1 cellular context compared by ENCODE assay signal in the genomic region with DNA sequence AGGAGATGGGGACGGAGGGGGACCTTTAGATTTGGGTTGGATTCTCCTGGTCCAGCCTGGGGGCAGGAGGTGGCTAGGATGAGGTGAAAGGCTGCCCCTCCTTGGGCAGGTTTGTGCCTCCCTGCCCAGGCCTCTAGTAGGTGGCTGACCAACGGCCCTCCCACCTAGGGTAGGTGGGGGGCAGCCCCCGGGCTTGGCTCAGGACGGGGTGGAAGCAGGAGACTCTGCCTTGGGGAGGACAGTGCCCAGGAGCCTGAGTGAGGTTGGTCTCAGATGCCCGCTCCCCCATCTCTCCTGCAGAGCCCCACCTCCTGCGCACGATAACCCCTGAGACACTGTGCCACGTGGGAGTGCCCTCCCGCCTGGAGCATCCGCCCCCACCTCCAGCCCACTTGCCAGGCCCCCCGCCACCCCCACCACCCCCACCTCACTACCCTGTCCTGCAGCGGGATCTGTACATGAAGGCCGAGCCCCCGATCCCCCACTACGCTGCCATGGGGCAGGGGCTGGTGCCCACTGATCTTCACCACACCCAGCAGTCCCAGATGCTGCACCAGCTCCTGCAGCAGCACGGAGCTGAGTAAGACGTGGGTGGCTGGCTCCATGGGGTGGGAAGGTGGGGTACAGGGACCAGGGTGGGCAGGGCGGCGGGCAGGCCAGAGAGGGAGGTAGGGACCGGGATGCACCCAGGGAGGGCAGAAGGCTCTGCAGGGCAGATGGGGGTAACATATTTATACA.
A peak's percentile ranks its signal among the peaks of the same experiment; 100 is the strongest.
TF ChIP-seq lines count a peak whose summit lies in the region.

No MANE protein-coding gene starts in this region.

TF ChIP-seq in HepG2, 621 proteins besides CTCF, POLR2A, EP300 and RAD21:
- TF ChIP-seq, protein P1, sequence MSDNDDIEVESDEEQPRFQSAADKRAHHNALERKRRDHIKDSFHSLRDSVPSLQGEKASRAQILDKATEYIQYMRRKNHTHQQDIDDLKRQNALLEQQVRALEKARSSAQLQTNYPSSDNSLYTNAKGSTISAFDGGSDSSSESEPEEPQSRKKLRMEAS (IDR thresholded peaks at IDR 0.05) = 0 out of 2 replicates have a peak, but pooled peaks have one; percentile 9
- TF ChIP-seq ZNF121 (CRISPR knock-in tag; IDR thresholded peaks at IDR 0.05) (no peak), ZNF558 (CRISPR knock-in tag; IDR thresholded peaks at IDR 0.05; ENCODE audit: borderline replicate concordance) (no peak), RCOR2 (CRISPR knock-in tag; IDR thresholded peaks at IDR 0.05) (0 out of 2 replicates have a peak, but pooled peaks have one; percentile 3), SP5 (CRISPR knock-in tag; IDR thresholded peaks at IDR 0.05; ENCODE audit: borderline replicate concordance, low read depth) (0 out of 2 replicates have a peak, but pooled peaks have one; percentile 0), ZNF17 (CRISPR knock-in tag; IDR thresholded peaks at IDR 0.05) (no peak)
- TF ChIP-seq, protein P2, sequence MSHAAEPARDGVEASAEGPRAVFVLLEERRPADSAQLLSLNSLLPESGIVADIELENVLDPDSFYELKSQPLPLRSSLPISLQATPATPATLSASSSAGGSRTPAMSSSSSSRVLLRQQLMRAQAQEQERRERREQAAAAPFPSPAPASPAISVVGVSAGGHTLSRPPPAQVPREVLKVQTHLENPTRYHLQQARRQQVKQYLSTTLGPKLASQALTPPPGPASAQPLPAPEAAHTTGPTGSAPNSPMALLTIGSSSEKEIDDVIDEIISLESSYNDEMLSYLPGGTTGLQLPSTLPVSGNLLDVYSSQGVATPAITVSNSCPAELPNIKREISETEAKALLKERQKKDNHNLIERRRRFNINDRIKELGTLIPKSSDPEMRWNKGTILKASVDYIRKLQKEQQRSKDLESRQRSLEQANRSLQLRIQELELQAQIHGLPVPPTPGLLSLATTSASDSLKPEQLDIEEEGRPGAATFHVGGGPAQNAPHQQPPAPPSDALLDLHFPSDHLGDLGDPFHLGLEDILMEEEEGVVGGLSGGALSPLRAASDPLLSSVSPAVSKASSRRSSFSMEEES (CRISPR knock-in tag; IDR thresholded peaks at IDR 0.05) = 0 out of 2 replicates have a peak, but pooled peaks have one; percentile 0
- TF ChIP-seq, protein P3, sequence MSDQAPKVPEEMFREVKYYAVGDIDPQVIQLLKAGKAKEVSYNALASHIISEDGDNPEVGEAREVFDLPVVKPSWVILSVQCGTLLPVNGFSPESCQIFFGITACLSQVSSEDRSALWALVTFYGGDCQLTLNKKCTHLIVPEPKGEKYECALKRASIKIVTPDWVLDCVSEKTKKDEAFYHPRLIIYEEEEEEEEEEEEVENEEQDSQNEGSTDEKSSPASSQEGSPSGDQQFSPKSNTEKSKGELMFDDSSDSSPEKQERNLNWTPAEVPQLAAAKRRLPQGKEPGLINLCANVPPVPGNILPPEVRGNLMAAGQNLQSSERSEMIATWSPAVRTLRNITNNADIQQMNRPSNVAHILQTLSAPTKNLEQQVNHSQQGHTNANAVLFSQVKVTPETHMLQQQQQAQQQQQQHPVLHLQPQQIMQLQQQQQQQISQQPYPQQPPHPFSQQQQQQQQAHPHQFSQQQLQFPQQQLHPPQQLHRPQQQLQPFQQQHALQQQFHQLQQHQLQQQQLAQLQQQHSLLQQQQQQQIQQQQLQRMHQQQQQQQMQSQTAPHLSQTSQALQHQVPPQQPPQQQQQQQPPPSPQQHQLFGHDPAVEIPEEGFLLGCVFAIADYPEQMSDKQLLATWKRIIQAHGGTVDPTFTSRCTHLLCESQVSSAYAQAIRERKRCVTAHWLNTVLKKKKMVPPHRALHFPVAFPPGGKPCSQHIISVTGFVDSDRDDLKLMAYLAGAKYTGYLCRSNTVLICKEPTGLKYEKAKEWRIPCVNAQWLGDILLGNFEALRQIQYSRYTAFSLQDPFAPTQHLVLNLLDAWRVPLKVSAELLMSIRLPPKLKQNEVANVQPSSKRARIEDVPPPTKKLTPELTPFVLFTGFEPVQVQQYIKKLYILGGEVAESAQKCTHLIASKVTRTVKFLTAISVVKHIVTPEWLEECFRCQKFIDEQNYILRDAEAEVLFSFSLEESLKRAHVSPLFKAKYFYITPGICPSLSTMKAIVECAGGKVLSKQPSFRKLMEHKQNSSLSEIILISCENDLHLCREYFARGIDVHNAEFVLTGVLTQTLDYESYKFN (CRISPR knock-in tag; conservative IDR thresholded peaks at IDR 0.05) = peak; percentile 59; the same call in 1 of the 2 replicates
TF ChIP-seq in HepG2: peak in this region for 5.
